Comparison of ENCODE assay signal across 22 cellular contexts in the genomic region with DNA sequence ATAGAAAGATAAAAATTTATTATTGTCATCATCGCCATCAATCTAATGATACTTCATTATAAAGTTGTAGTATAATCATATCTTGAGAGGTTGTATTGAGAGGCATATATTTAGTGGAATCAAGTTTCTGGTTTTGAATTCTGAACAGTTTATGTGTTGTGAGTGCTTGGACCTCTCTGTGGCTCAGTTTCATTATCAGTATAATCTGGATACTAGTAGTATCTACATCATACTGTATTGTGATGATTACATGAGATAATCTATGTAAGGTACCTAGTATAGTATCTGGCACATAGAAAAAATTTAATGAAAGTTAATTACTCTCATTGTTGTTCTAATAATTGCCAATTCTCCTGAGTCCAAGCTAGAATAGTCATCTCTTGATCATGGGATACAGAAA.
"Had no signal": no experiment of that assay in that cellular context is flagged by ENCODE, and none has a peak within 500 bp of the region (broad histone marks: within the 10 kb centered on the region; RNA-seq: fewer than 3 reads in every experiment).

No MANE protein-coding gene starts in this region.

- H3K27me3 Mint-ChIP-seq: stimulated activated memory B cell treated with anti-CD40 and anti-IgM and Interleukin-4, amounts not matched to agents 10 μg/mL and 1 μg/mL and 100 μg/mL, for 72 hours; stimulated activated naive CD8-positive, alpha-beta T cell treated with anti-CD3 and anti-CD28 coated beads, Interleukin-15, Interleukin-2, amounts not matched to agents 100 ng/mL and 50 ng/mL, for 24 hours had no signal

- H3K4me3 Mint-ChIP-seq: immature natural killer cell; memory B cell; natural killer cell; stimulated activated memory B cell treated with anti-CD40 and anti-IgM and Interleukin-4, amounts not matched to agents 10 μg/mL and 1 μg/mL and 100 μg/mL, for 72 hours; stimulated activated naive CD8-positive, alpha-beta T cell treated with anti-CD3 and anti-CD28 coated beads, Interleukin-15, Interleukin-2, amounts not matched to agents 100 ng/mL and 50 ng/mL, for 24 hours had no signal

- DNase-seq: dorsolateral prefrontal cortex; effector CD4-positive, alpha-beta T cell; hypothalamus; immature natural killer cell; natural killer cell; occipital lobe; ovary; posterior cingulate gyrus; psoas muscle; right cardiac atrium; sigmoid colon; stimulated activated CD4-positive, alpha-beta T cell treated with anti-CD3 and anti-CD28 coated beads, Interleukin-2, amount 100 ng/mL, for 24 hours; stimulated activated CD4-positive, alpha-beta T cell treated with anti-CD3 and anti-CD28 coated beads, Interleukin-4, amount 100 ng/mL, for 24 hours; transverse colon; upper lobe of right lung; uterus had no signal

- H3K27ac Mint-ChIP-seq: immature natural killer cell; memory B cell; natural killer cell; stimulated activated memory B cell treated with anti-CD40 and anti-IgM and Interleukin-4, amounts not matched to agents 10 μg/mL and 1 μg/mL and 100 μg/mL, for 72 hours; stimulated activated naive CD8-positive, alpha-beta T cell treated with anti-CD3 and anti-CD28 coated beads, Interleukin-15, Interleukin-2, amounts not matched to agents 100 ng/mL and 50 ng/mL, for 24 hours had no signal

- H3K36me3 Mint-ChIP-seq: immature natural killer cell; natural killer cell; stimulated activated memory B cell treated with anti-CD40 and anti-IgM and Interleukin-4, amounts not matched to agents 10 μg/mL and 1 μg/mL and 100 μg/mL, for 72 hours had no signal

- H3K4me1 Mint-ChIP-seq: memory B cell; stimulated activated memory B cell treated with anti-CD40 and anti-IgM and Interleukin-4, amounts not matched to agents 10 μg/mL and 1 μg/mL and 100 μg/mL, for 72 hours had no signal

- ATAC-seq: left lobe of liver; natural killer cell; psoas muscle; right cardiac atrium; stimulated activated memory B cell treated with anti-CD40 and anti-IgM and Interleukin-4, amounts not matched to agents 10 μg/mL and 1 μg/mL and 100 μg/mL, for 72 hours; upper lobe of right lung had no signal

- H3K9me3 Mint-ChIP-seq: immature natural killer cell; memory B cell; stimulated activated naive CD8-positive, alpha-beta T cell treated with anti-CD3 and anti-CD28 coated beads, Interleukin-15, Interleukin-2, amounts not matched to agents 100 ng/mL and 50 ng/mL, for 24 hours had no signal

- FAIRE-seq: frontal cortex, keratinocyte had no signal
